Comparison of ENCODE assay signal across 22 cellular contexts in genomic region chr6:53266553-53267090, GRCh38.
"Had no signal": no experiment of that assay in that cellular context is flagged by ENCODE, and none has a peak within 500 bp of the region (broad histone marks: within the 10 kb centered on the region; RNA-seq: fewer than 3 reads in every experiment).

No MANE protein-coding gene starts in this region.

- H3K9me3 ChIP-seq: adrenal gland had no signal

- H3K27me3 ChIP-seq: adrenal gland had no signal

- H3K9me3 Mint-ChIP-seq: activated CD8-positive, alpha-beta T cell treated with anti-CD3 and anti-CD28 coated beads for 36 hours; activated naive CD8-positive, alpha-beta T cell treated with anti-CD3 and anti-CD28 coated beads, Interleukin-2, amount 10 ng/mL, durations not matched to agents 7 days and 5 days; T-cell had no signal

- H3K27ac Mint-ChIP-seq: activated CD8-positive, alpha-beta T cell treated with anti-CD3 and anti-CD28 coated beads for 36 hours; activated naive CD8-positive, alpha-beta T cell treated with anti-CD3 and anti-CD28 coated beads, Interleukin-2, amount 10 ng/mL, durations not matched to agents 7 days and 5 days; T-cell had no signal

- H3K4me3 ChIP-seq: adrenal gland, SK-N-MC had no signal

- DNase-seq: activated CD4-positive, alpha-beta T cell treated with anti-CD3 and anti-CD28 coated beads for 4 hours; activated CD8-positive, alpha-beta memory T cell treated with anti-CD3 and anti-CD28 coated beads, Interleukin-2, amount 50 U/mL, for 4 hours; activated CD8-positive, alpha-beta T cell treated with anti-CD3 and anti-CD28 coated beads for 36 hours; activated naive CD4-positive, alpha-beta T cell treated with anti-CD3 and anti-CD28 coated beads, Interleukin-2, amount 50 U/mL, for 16 hours; activated naive CD8-positive, alpha-beta T cell treated with anti-CD3 and anti-CD28 coated beads, Interleukin-2, amount 10 ng/mL, durations not matched to agents 7 days and 5 days; adrenal gland; anterior cingulate cortex; Karpas-422; NCI-H1048; NCI-H1417; NCI-H1930; NCI-H2171; NCI-H226; NCI-H526 treated with DMSO at 0.1 percent for 48 hours; NCI-H82; RPMI8226; T-cell; WERI-Rb-1 had no signal

- H3K4me3 Mint-ChIP-seq: activated CD8-positive, alpha-beta T cell treated with anti-CD3 and anti-CD28 coated beads for 36 hours; activated naive CD8-positive, alpha-beta T cell treated with anti-CD3 and anti-CD28 coated beads, Interleukin-2, amount 10 ng/mL, durations not matched to agents 7 days and 5 days; T-cell had no signal

- ATAC-seq: activated CD4-positive, CD25-positive, alpha-beta regulatory T cell treated with anti-CD3 and anti-CD28 coated beads, Interleukin-2, amount 50 U/mL, for 24 hours; activated CD8-positive, alpha-beta T cell treated with anti-CD3 and anti-CD28 coated beads for 36 hours; Panc1; Right ventricle myocardium inferior; T-cell had no signal

- H3K27me3 Mint-ChIP-seq: activated CD8-positive, alpha-beta T cell treated with anti-CD3 and anti-CD28 coated beads for 36 hours; activated naive CD8-positive, alpha-beta T cell treated with anti-CD3 and anti-CD28 coated beads, Interleukin-2, amount 10 ng/mL, durations not matched to agents 7 days and 5 days; T-cell had no signal

- H3K27ac ChIP-seq: adrenal gland, SK-N-MC, WERI-Rb-1 had no signal
